In genomic region chr14:100567877-100568163, GRCh38 we compare ENCODE assay signal across 12 cellular contexts. TPM values are rescaled to one million over a fixed set of nuclear protein-coding genes. Genes with fewer than 3 reads are reported as not detected.
DNase-seq lines count a peak whose midpoint lies in the region; ATAC-seq, FAIRE-seq and TF ChIP-seq lines count a peak whose summit lies in the region.
"Had no signal": no experiment of that assay in that cellular context is flagged by ENCODE, and none has a peak within 500 bp of the region (broad histone marks: within the 10 kb centered on the region; RNA-seq: fewer than 3 reads in every experiment).

No MANE protein-coding gene starts in this region.

- no CpG with 5 or more reads among the region's 42 CpGs for WGBS in mesendoderm (ENCODE audit: extremely low coverage, insufficient coverage, low lambda C conversion rate)
- WGBS in upper lobe of left lung, 2 donors, result 2 to 10% methylated on average over 3 to 32 of the region's 42 CpGs

- FAIRE-seq in HTR-8/SVneo (lab: Jason Lieb, UNC), result no peak
- FAIRE-seq: islet of Langerhans had no signal

- no peak overlapping the region for H3K56ac ChIP-seq in mesendoderm (ENCODE audit: low read length)

- H3K36me3 Mint-ChIP-seq in activated T-cell treated with anti-CD3 and anti-CD28 coated beads, Interleukin-2, amount 50 U/mL, for 72 hours (ENCODE audit: insufficient read depth in 2 of 2), result no peaks in the 10 kb centered on the region
- no peaks in the 10 kb centered on the region for H3K36me3 Mint-ChIP-seq in activated T-helper 2 cell treated with anti-CD3 and anti-CD28 coated beads, Interferon-gamma antibody, Interleukin-2, Interleukin-4, amounts not matched to agents 10 μg/mL and 5 μg/mL and 100 μg/mL, durations not matched to agents 14 hours and 24 hours and 36 hours (ENCODE audit: low read depth)

- H3K27ac Mint-ChIP-seq in activated T-cell treated with anti-CD3 and anti-CD28 coated beads, Interleukin-2, amount 50 U/mL, for 72 hours, result no peak overlapping the region
- no peak overlapping the region for H3K27ac Mint-ChIP-seq in activated T-helper 2 cell treated with anti-CD3 and anti-CD28 coated beads, Interferon-gamma antibody, Interleukin-2, Interleukin-4, amounts not matched to agents 10 μg/mL and 5 μg/mL and 100 μg/mL, durations not matched to agents 14 hours and 24 hours and 36 hours
- H3K27ac Mint-ChIP-seq: activated CD4-positive, alpha-beta memory T cell treated with anti-CD3 and anti-CD28 coated beads, Interleukin-2, amount 10 ng/mL, durations not matched to agents 7 days and 5 days had no signal

- peak; percentile 16 for ATAC-seq in activated T-cell treated with anti-CD3 and anti-CD28 coated beads, Interleukin-2, amount 50 U/mL, for 72 hours (replicated peaks in 1 of 2)
- no peak for ATAC-seq in upper lobe of left lung (ENCODE audit: low FRiP score in 2 of 2)
- ATAC-seq: HCT116 had no signal

- no peak overlapping the region for H3K23ac ChIP-seq in mesendoderm (ENCODE audit: low read length)

- no peak overlapping the region for H2BK15ac ChIP-seq in mesendoderm (replicated peaks; ENCODE audit: low read depth)

- H2BK120ac ChIP-seq in mesendoderm (ENCODE audit: low read depth, low read length), result no peak overlapping the region

- no peak overlapping the region for H3K4ac ChIP-seq in mesendoderm (ENCODE audit: low read depth, low read length)

- H3K4me2 ChIP-seq in mesendoderm (ENCODE audit: low read length), result peak overlapping the region; percentile 80

- H3K79me2 ChIP-seq in mesendoderm (ENCODE audit: control insufficient read depth, insufficient read depth, low read length), result no peaks in the 10 kb centered on the region

- H3K27me3 Mint-ChIP-seq in activated T-cell treated with anti-CD3 and anti-CD28 coated beads, Interleukin-2, amount 50 U/mL, for 72 hours (ENCODE audit: low read depth), result peaks cover 19% of the 10 kb centered on the region
- peaks cover 43% of the 10 kb centered on the region for H3K27me3 Mint-ChIP-seq in activated T-helper 2 cell treated with anti-CD3 and anti-CD28 coated beads, Interferon-gamma antibody, Interleukin-2, Interleukin-4, amounts not matched to agents 10 μg/mL and 5 μg/mL and 100 μg/mL, durations not matched to agents 14 hours and 24 hours and 36 hours (ENCODE audit: low read depth)

- no peaks in the 10 kb centered on the region for H3K9me3 Mint-ChIP-seq in activated T-cell treated with anti-CD3 and anti-CD28 coated beads, Interleukin-2, amount 50 U/mL, for 72 hours
- no peaks in the 10 kb centered on the region for H3K9me3 Mint-ChIP-seq in activated T-helper 2 cell treated with anti-CD3 and anti-CD28 coated beads, Interferon-gamma antibody, Interleukin-2, Interleukin-4, amounts not matched to agents 10 μg/mL and 5 μg/mL and 100 μg/mL, durations not matched to agents 14 hours and 24 hours and 36 hours
- H3K9me3 Mint-ChIP-seq: activated CD4-positive, alpha-beta memory T cell treated with anti-CD3 and anti-CD28 coated beads, Interleukin-2, amount 10 ng/mL, durations not matched to agents 7 days and 5 days had no signal

- no peak overlapping the region for H2AK5ac ChIP-seq in mesendoderm (ENCODE audit: low read length)

- no peak for DNase-seq in activated T-cell treated with anti-CD3 and anti-CD28 coated beads, Interleukin-2, amount 50 U/mL, for 72 hours
- DNase-seq in activated T-cell treated with anti-CD3 and anti-CD28 coated beads for 4 hours (no peak), coronary artery (ENCODE audit: low spot score) (no peak), mesendoderm (no peak), upper lobe of left lung (peak in 1 of 2 donors; percentile 84), HTR-8/SVneo (ENCODE audit: insufficient read length, low spot score) (no peak), HPDE6-E6E7 (ENCODE audit: extremely low spot score) (no peak)
- DNase-seq in activated T-helper 2 cell treated with anti-CD3 and anti-CD28 coated beads, Interferon-gamma antibody, Interleukin-2, Interleukin-4, amounts not matched to agents 10 μg/mL and 5 μg/mL and 100 μg/mL, durations not matched to agents 14 hours and 24 hours and 36 hours (ENCODE audit: low spot score), result no peak
- DNase-seq: activated CD4-positive, alpha-beta memory T cell treated with anti-CD3 and anti-CD28 coated beads, Interleukin-2, amount 10 ng/mL, durations not matched to agents 7 days and 5 days; NCI-H446 had no signal

- no peak overlapping the region for H3K9ac ChIP-seq in mesendoderm (ENCODE audit: low read length)

- H3K79me1 ChIP-seq in mesendoderm (ENCODE audit: low read length), result no peaks in the 10 kb centered on the region

- no peak overlapping the region for H3K18ac ChIP-seq in mesendoderm (ENCODE audit: low read length)

- no peak overlapping the region for H2BK5ac ChIP-seq in mesendoderm (ENCODE audit: low read length)

- H3K27ac ChIP-seq in coronary artery (no peak overlapping the region), mesendoderm (ENCODE audit: low read depth, low read length) (no peak overlapping the region), upper lobe of left lung (no peak overlapping the region)

- H3K4me1 ChIP-seq in mesendoderm (ENCODE audit: control insufficient read depth, low read depth, low read length) (no peaks in the 10 kb centered on the region), upper lobe of left lung (peaks cover 18 to 26% (median 21%) of the 10 kb centered on the region in 4 donors)

- H3K4me3 ChIP-seq in coronary artery (peak overlapping the region; percentile 78), mesendoderm (ENCODE audit: low read length) (no peak overlapping the region), upper lobe of left lung (peak overlapping the region in 3 of 4 donors; percentile 28 to 50 (median 35))

- H3K4me3 Mint-ChIP-seq in activated T-cell treated with anti-CD3 and anti-CD28 coated beads, Interleukin-2, amount 50 U/mL, for 72 hours, result no peak overlapping the region
- H3K4me3 Mint-ChIP-seq in activated T-helper 2 cell treated with anti-CD3 and anti-CD28 coated beads, Interferon-gamma antibody, Interleukin-2, Interleukin-4, amounts not matched to agents 10 μg/mL and 5 μg/mL and 100 μg/mL, durations not matched to agents 14 hours and 24 hours and 36 hours (ENCODE audit: low read depth), result no peak overlapping the region

- H4K8ac ChIP-seq in mesendoderm (ENCODE audit: low read depth, low read length), result no peak overlapping the region

- H3K4me1 Mint-ChIP-seq in activated T-cell treated with anti-CD3 and anti-CD28 coated beads, Interleukin-2, amount 50 U/mL, for 72 hours (ENCODE audit: low read depth), result peaks cover 4% of the 10 kb centered on the region
- H3K4me1 Mint-ChIP-seq in activated T-helper 2 cell treated with anti-CD3 and anti-CD28 coated beads, Interferon-gamma antibody, Interleukin-2, Interleukin-4, amounts not matched to agents 10 μg/mL and 5 μg/mL and 100 μg/mL, durations not matched to agents 14 hours and 24 hours and 36 hours (ENCODE audit: low read depth), result peaks cover 1% of the 10 kb centered on the region

- intact Hi-C loops in activated T-helper 2 cell treated with anti-CD3 and anti-CD28 coated beads, Interferon-gamma antibody, Interleukin-2, Interleukin-4, amounts not matched to agents 10 μg/mL and 5 μg/mL and 100 μg/mL, durations not matched to agents 14 hours and 24 hours and 36 hours (cut with micrococcal nuclease), result no loop called here

- H3K9me3 ChIP-seq in upper lobe of left lung, result no peaks in the 10 kb centered on the region

- TF ChIP-seq POLR2A in upper lobe of left lung (IDR thresholded peaks at IDR 0.05), result no peak

- TF ChIP-seq CTCF in coronary artery (IDR thresholded peaks at IDR 0.05), result no peak
- TF ChIP-seq CTCF in upper lobe of left lung (IDR thresholded peaks at IDR 0.05), result no peak

- H3K27me3 ChIP-seq in mesendoderm (ENCODE audit: insufficient read depth, low read length, poor library complexity), result peaks cover 23% of the 10 kb centered on the region
- H3K27me3 ChIP-seq in upper lobe of left lung, result peaks cover 0 to 42% (median 21%) of the 10 kb centered on the region in 4 donors

- H4K5ac ChIP-seq in mesendoderm (ENCODE audit: low read length), result no peak overlapping the region

- H3K36me3 ChIP-seq in mesendoderm (ENCODE audit: control insufficient read depth, insufficient read depth, low read length) (no peaks in the 10 kb centered on the region), upper lobe of left lung (no peaks in the 10 kb centered on the region)

- no peak for TF ChIP-seq EP300 in upper lobe of left lung (IDR thresholded peaks at IDR 0.05)

RNA-seq across cellular contexts. Expression of gene BEGAIN, which starts 19.4 kb away (rescaled TPM):
- 1 to 10 TPM; 2.6 to 2.8 TPM for total RNA-seq in activated T-cell treated with anti-CD3 and anti-CD28 coated beads, Interleukin-2, amount 50 U/mL, for 72 hours
- polyA plus RNA-seq in mesendoderm (2013, experiment 1 of 2), result 0.69 TPM
- 0.81 TPM for polyA plus RNA-seq in mesendoderm (2013, experiment 2 of 2)
- total RNA-seq in upper lobe of left lung, result 1 to 10 TPM in 3 of 6 donors, under 1 TPM in 3; under 0.01 to 2.0 (median 0.88) TPM
- 3.4 and 3.5 TPM in 2 replicates for total RNA-seq in activated T-helper 2 cell treated with anti-CD3 and anti-CD28 coated beads, Interferon-gamma antibody, Interleukin-2, Interleukin-4, amounts not matched to agents 10 μg/mL and 5 μg/mL and 100 μg/mL, durations not matched to agents 14 hours and 24 hours and 36 hours

Comparison
In these comparisons a context has a peak if more than half of its experiments do, and no peak if none do; other contexts are left out.
1. ATAC-seq: peak in activated T-cell treated with anti-CD3 and anti-CD28 coated beads, Interleukin-2, amount 50 U/mL, for 72 hours (2 of 2); none in upper lobe of left lung (0 of 2).